22 cellular contexts compared by ENCODE assay signal in genomic region chr5:25614466-25614865, GRCh38.
DNase-seq lines count a peak whose midpoint lies in the region; ATAC-seq and TF ChIP-seq lines count a peak whose summit lies in the region.
"Had no signal": no experiment of that assay in that cellular context is flagged by ENCODE, and none has a peak within 500 bp of the region (broad histone marks: within the 10 kb centered on the region; RNA-seq: fewer than 3 reads in every experiment).

No MANE protein-coding gene starts in this region.

- H3K27ac ChIP-seq in right cardiac atrium (ENCODE audit: low read length) (no peak overlapping the region), upper lobe of right lung (no peak overlapping the region), psoas muscle (no peak overlapping the region), foreskin keratinocyte (no peak overlapping the region)
- H3K27ac ChIP-seq: A549; BLaER1 treated with 17β-estradiol and CSF1 and Interleukin-3, amounts not matched to agents 10 nM and 100 nM had no signal

- TF ChIP-seq CTCF in glutamatergic neuron (IDR thresholded peaks at IDR 0.05; ENCODE audit: partially characterized antibody, unreplicated experiment), result no peak
- TF ChIP-seq CTCF in upper lobe of right lung (IDR thresholded peaks at IDR 0.05), result no peak
- no peak for TF ChIP-seq CTCF in psoas muscle (IDR thresholded peaks at IDR 0.05)
- TF ChIP-seq CTCF in foreskin keratinocyte (conservative IDR thresholded peaks at IDR 0.05), result no peak

- peaks cover 3% of the 10 kb centered on the region for H3K4me1 Mint-ChIP-seq in glutamatergic neuron (ENCODE audit: low read depth, unreplicated experiment)
- H3K4me1 Mint-ChIP-seq in stimulated activated effector memory CD8-positive, alpha-beta T cell treated with anti-CD3 and anti-CD28 coated beads, Interleukin-12 subunit alpha, Interleukin-12 subunit beta, amount 100 ng/mL, for 72 hours, result no peaks in the 10 kb centered on the region
- H3K4me1 Mint-ChIP-seq: CD4-positive, CD25-positive, alpha-beta regulatory T cell had no signal

- H3K4me3 ChIP-seq in right cardiac atrium (ENCODE audit: low read length), result no peak overlapping the region
- H3K4me3 ChIP-seq in upper lobe of right lung, result no peak overlapping the region
- no peak overlapping the region for H3K4me3 ChIP-seq in psoas muscle
- H3K4me3 ChIP-seq: A549; BLaER1 treated with 17β-estradiol and CSF1 and Interleukin-3, amounts not matched to agents 10 nM and 100 nM; HAP-1 had no signal

- H3K27me3 ChIP-seq in right cardiac atrium (ENCODE audit: control insufficient read depth, insufficient read depth) (no peaks in the 10 kb centered on the region), upper lobe of right lung (no peaks in the 10 kb centered on the region), psoas muscle (ENCODE audit: insufficient read depth in 3 of 3, low read length in 2 of 3) (no peaks in the 10 kb centered on the region), foreskin keratinocyte (no peaks in the 10 kb centered on the region)
- H3K27me3 ChIP-seq: BE2C; BLaER1 treated with 17β-estradiol and CSF1 and Interleukin-3, amounts not matched to agents 10 nM and 100 nM had no signal

- intact Hi-C loops in right cardiac atrium (cut with DNase I) (no loop called here), left cardiac atrium (cut with DNase I) (no loop called here), upper lobe of right lung (cut with DNase I) (no loop called here), psoas muscle (cut with DNase I) (no loop called here)

- no peaks in the 10 kb centered on the region for H3K27me3 Mint-ChIP-seq in glutamatergic neuron (ENCODE audit: unreplicated experiment)
- H3K27me3 Mint-ChIP-seq: CD4-positive, CD25-positive, alpha-beta regulatory T cell had no signal

- H3K36me3 ChIP-seq in upper lobe of right lung (no peaks in the 10 kb centered on the region), psoas muscle (ENCODE audit: insufficient read depth in 1 of 2, low read depth in 1 of 2) (no peaks in the 10 kb centered on the region)
- H3K36me3 ChIP-seq: BE2C; BLaER1 treated with 17β-estradiol and CSF1 and Interleukin-3, amounts not matched to agents 10 nM and 100 nM; HAP-1 had no signal

- H3K4me3 Mint-ChIP-seq in glutamatergic neuron (ENCODE audit: unreplicated experiment), result no peak overlapping the region
- H3K4me3 Mint-ChIP-seq in stimulated activated effector memory CD8-positive, alpha-beta T cell treated with anti-CD3 and anti-CD28 coated beads, Interleukin-12 subunit alpha, Interleukin-12 subunit beta, amount 100 ng/mL, for 72 hours, result no peak overlapping the region
- H3K4me3 Mint-ChIP-seq: CD4-positive, CD25-positive, alpha-beta regulatory T cell; CD8-positive, alpha-beta T cell; HFFc6 had no signal

- no peaks in the 10 kb centered on the region for H3K36me3 Mint-ChIP-seq in glutamatergic neuron (ENCODE audit: unreplicated experiment)
- no peaks in the 10 kb centered on the region for H3K36me3 Mint-ChIP-seq in stimulated activated effector memory CD8-positive, alpha-beta T cell treated with anti-CD3 and anti-CD28 coated beads, Interleukin-12 subunit alpha, Interleukin-12 subunit beta, amount 100 ng/mL, for 72 hours
- H3K36me3 Mint-ChIP-seq: CD4-positive, CD25-positive, alpha-beta regulatory T cell; CD8-positive, alpha-beta T cell had no signal

- WGBS in right cardiac atrium, result 93% methylated on average over 22 of the region's 22 CpGs
- 95 to 96% (median 95%) methylated on average over 22 of the region's 22 CpGs for WGBS in psoas muscle, 3 donors

- H3K9me3 Mint-ChIP-seq in glutamatergic neuron (ENCODE audit: unreplicated experiment), result peaks cover 3% of the 10 kb centered on the region
- peaks cover 3% of the 10 kb centered on the region for H3K9me3 Mint-ChIP-seq in stimulated activated effector memory CD8-positive, alpha-beta T cell treated with anti-CD3 and anti-CD28 coated beads, Interleukin-12 subunit alpha, Interleukin-12 subunit beta, amount 100 ng/mL, for 72 hours

- H3K9me3 ChIP-seq in right cardiac atrium (ENCODE audit: control insufficient read depth, low read length) (peaks cover 5% of the 10 kb centered on the region), upper lobe of right lung (peaks cover 4% of the 10 kb centered on the region), psoas muscle (no peaks in the 10 kb centered on the region)
- H3K9me3 ChIP-seq: A549, BE2C, Caco-2 had no signal

- H3K27ac Mint-ChIP-seq in glutamatergic neuron (ENCODE audit: unreplicated experiment), result no peak overlapping the region
- H3K27ac Mint-ChIP-seq in stimulated activated effector memory CD8-positive, alpha-beta T cell treated with anti-CD3 and anti-CD28 coated beads, Interleukin-12 subunit alpha, Interleukin-12 subunit beta, amount 100 ng/mL, for 72 hours, result no peak overlapping the region
- H3K27ac Mint-ChIP-seq: CD4-positive, CD25-positive, alpha-beta regulatory T cell; CD8-positive, alpha-beta T cell; HFFc6 had no signal

- H3K4me1 ChIP-seq in right cardiac atrium (ENCODE audit: control insufficient read depth, insufficient read depth, low read length) (no peaks in the 10 kb centered on the region), upper lobe of right lung (no peaks in the 10 kb centered on the region), psoas muscle (no peaks in the 10 kb centered on the region), foreskin keratinocyte (no peaks in the 10 kb centered on the region)
- H3K4me1 ChIP-seq: A549; BLaER1 treated with 17β-estradiol and CSF1 and Interleukin-3, amounts not matched to agents 10 nM and 100 nM; Caco-2; HAP-1 had no signal

- ATAC-seq in right cardiac atrium, result no peak
- no peak for ATAC-seq in left cardiac atrium
- peak; percentile 34 for ATAC-seq in stimulated activated effector memory CD8-positive, alpha-beta T cell treated with anti-CD3 and anti-CD28 coated beads, Interleukin-12 subunit alpha, Interleukin-12 subunit beta, amount 100 ng/mL, for 72 hours
- peak; percentile 48 for ATAC-seq in upper lobe of right lung
- no peak for ATAC-seq in psoas muscle
- no peak for ATAC-seq in foreskin keratinocyte
- ATAC-seq: A549; CD8-positive, alpha-beta T cell had no signal

- DNase-seq in right cardiac atrium (peak in 2 of 3 donors; percentile 26 to 44), left cardiac atrium (no peak), glutamatergic neuron (peak; percentile 14), upper lobe of right lung (no peak), psoas muscle (no peak), foreskin keratinocyte (no peak)
- no peak for DNase-seq in stimulated activated effector memory CD8-positive, alpha-beta T cell treated with anti-CD3 and anti-CD28 coated beads, Interleukin-12 subunit alpha, Interleukin-12 subunit beta, amount 100 ng/mL, for 72 hours (ENCODE audit: low spot score in 2 of 2)
- DNase-seq in activated CD4-positive, alpha-beta T cell treated with anti-CD3 and anti-CD28 coated beads, Interleukin-2, amount 50 U/mL, for 48 hours, result no peak
- DNase-seq: 8988T; ACHN; AML-193; BE2C; Caco-2; CD4-positive, CD25-positive, alpha-beta regulatory T cell; CD8-positive, alpha-beta T cell; DMS153; DND-41; GOT3; HFFc6 had no signal

Comparison
In these comparisons a context has a peak if more than half of its experiments do, and no peak if none do; other contexts are left out.
1. DNase-seq: peak in right cardiac atrium (2 of 3) and glutamatergic neuron (single experiment); none in left cardiac atrium (single experiment), stimulated activated effector memory CD8-positive, alpha-beta T cell treated with anti-CD3 and anti-CD28 coated beads, Interleukin-12 subunit alpha, Interleukin-12 subunit beta, amount 100 ng/mL, for 72 hours (0 of 2), upper lobe of right lung (single experiment), psoas muscle (0 of 2), activated CD4-positive, alpha-beta T cell treated with anti-CD3 and anti-CD28 coated beads, Interleukin-2, amount 50 U/mL, for 48 hours (0 of 2) and foreskin keratinocyte (0 of 2).
2. ATAC-seq: peak in stimulated activated effector memory CD8-positive, alpha-beta T cell treated with anti-CD3 and anti-CD28 coated beads, Interleukin-12 subunit alpha, Interleukin-12 subunit beta, amount 100 ng/mL, for 72 hours (single experiment) and upper lobe of right lung (single experiment); none in right cardiac atrium (0 of 2), left cardiac atrium (0 of 2), psoas muscle (0 of 4) and foreskin keratinocyte (single experiment).